In genomic region chr2:95389256-95390119, GRCh38 we compare ENCODE assay signal across 8 cellular contexts. TPM values are rescaled to one million over a fixed set of nuclear protein-coding genes. Genes with fewer than 3 reads are reported as not detected.
DNase-seq lines count a peak whose midpoint lies in the region; ATAC-seq, FAIRE-seq and TF ChIP-seq lines count a peak whose summit lies in the region.

No MANE protein-coding gene starts in this region.

- DNase-seq in ELR (ENCODE audit: low read depth) = peak; percentile 72
- DNase-seq in H9 = peak; percentile 86
- DNase-seq in NCI-H345 (lab: John Stamatoyannopoulos, UW) = peak; percentile 32
- peak; percentile 34 for DNase-seq in activated T-cell treated with anti-CD3 and anti-CD28 coated beads, Interleukin-2, amount 50 U/mL, for 1 hour
- DNase-seq in foreskin keratinocyte = peak; percentile 5 to 32
- DNase-seq in neuronal stem cell (ENCODE audit: low spot score) = peak; percentile 62
- peak; percentile 89 for DNase-seq in urothelium cell line (ENCODE audit: low spot score)

- H4K5ac ChIP-seq in H9 (ENCODE audit: insufficient read length, low read depth, low read length) = no peak overlapping the region

- no peak overlapping the region for H2BK15ac ChIP-seq in H9 (ENCODE audit: low read depth, low read length)
- peak overlapping the region; percentile 17 for H2BK15ac ChIP-seq in neuronal stem cell (ENCODE audit: low read length)

- H3K14ac ChIP-seq in H9 (ENCODE audit: insufficient read depth, low read length) (no peak overlapping the region; the same call in 1 of the 2 replicates), neuronal stem cell (ENCODE audit: low read length) (no peak overlapping the region)

- H3K9ac ChIP-seq in H9 (ENCODE audit: extremely low read depth, insufficient read length, low read length) (no peak overlapping the region), neuronal stem cell (ENCODE audit: low read depth, low read length, poor library complexity) (no peak overlapping the region)

- H3K4ac ChIP-seq in H9 (ENCODE audit: low read depth, low read length) = no peak overlapping the region
- H3K4ac ChIP-seq in neuronal stem cell (ENCODE audit: low read length) = no peak overlapping the region

- H2AFZ ChIP-seq in H9 (ENCODE audit: low read length) (no peak overlapping the region), neuronal stem cell (ENCODE audit: low read length) (peak overlapping the region; percentile 88)

- H4K8ac ChIP-seq in H9 (replicated peaks; ENCODE audit: insufficient read length, low read depth, low read length) = no peak overlapping the region
- H4K8ac ChIP-seq in neuronal stem cell (ENCODE audit: low read depth, low read length) = no peak overlapping the region

- H3K4me3 Mint-ChIP-seq in H9 = no peak overlapping the region

- no peak overlapping the region for H3T11ph ChIP-seq in H9 (ENCODE audit: low read length)

- H3K4me1 Mint-ChIP-seq in H9 = peaks cover 2 to 6% of the 10 kb centered on the region in 2 experiments; a peak in 2 of 4 replicates

- H3K9me3 ChIP-seq in H9 (ENCODE audit: control insufficient read depth, low read depth, low read length) (no peaks in the 10 kb centered on the region), neuronal stem cell (replicated peaks in 1 of 2; ENCODE audit: control insufficient read depth in 2 of 2, insufficient read depth in 1 of 2, low read depth in 1 of 2, low read length in 2 of 2) (no peaks in the 10 kb centered on the region)

- no peaks in the 10 kb centered on the region for H4K20me1 ChIP-seq in H9 (ENCODE audit: control insufficient read depth, insufficient read depth, insufficient read length)

- peaks cover 38% of the 10 kb centered on the region for H3K27me3 Mint-ChIP-seq in H9 (ENCODE audit: low read depth)

- H3K79me2 ChIP-seq in H9 (ENCODE audit: insufficient read depth, low read length) = no peaks in the 10 kb centered on the region

- no peaks in the 10 kb centered on the region for H3K9me3 Mint-ChIP-seq in H9

- no CpG with 5 or more reads among the region's 44 CpGs for WGBS in H9 (ENCODE audit: extremely low coverage, insufficient read length, low lambda C conversion rate)
- WGBS in neuronal stem cell (ENCODE audit: extremely low coverage in 2 of 2, insufficient read length in 2 of 2, insufficient replicate concordance in 1 of 2), 2 donors = no CpG with 5 or more reads among the region's 44 CpGs

- H2BK5ac ChIP-seq in H9 (ENCODE audit: insufficient read length, low read length) (no peak overlapping the region), neuronal stem cell (ENCODE audit: low read length) (peak overlapping the region; percentile 30)

- no peaks in the 10 kb centered on the region for H3K27me3 ChIP-seq in H9 (ENCODE audit: insufficient read depth, low read length)
- H3K27me3 ChIP-seq in foreskin keratinocyte = no peaks in the 10 kb centered on the region
- H3K27me3 ChIP-seq in neuronal stem cell (ENCODE audit: control insufficient read depth in 3 of 3, insufficient read depth in 3 of 3, low read depth in 1 of 3, low read length in 3 of 3) = no peaks in the 10 kb centered on the region

- H2AK5ac ChIP-seq in H9 (ENCODE audit: insufficient read length, low read length) = no peak overlapping the region
- peak overlapping the region; percentile 53 for H2AK5ac ChIP-seq in neuronal stem cell (ENCODE audit: low read depth, low read length)

- no peak overlapping the region for H3K4me3 ChIP-seq in neuronal stem cell (ENCODE audit: low read length in 2 of 2)

- no peaks in the 10 kb centered on the region for H3K36me3 ChIP-seq in neuronal stem cell (replicated peaks in 1 of 2; ENCODE audit: control insufficient read depth in 2 of 2, insufficient read depth in 2 of 2, low read length in 2 of 2)

- H3K23me2 ChIP-seq in H9 (ENCODE audit: insufficient read length, low read depth, low read length, poor library complexity, severe bottlenecking) = no peaks in the 10 kb centered on the region

- H3K27ac ChIP-seq in H9 (ENCODE audit: insufficient read length, low read depth, low read length) (no peak overlapping the region), foreskin keratinocyte (no peak overlapping the region), neuronal stem cell (replicated peaks; ENCODE audit: low read length) (no peak overlapping the region)

- H3K18ac ChIP-seq in H9 (ENCODE audit: insufficient read length, low read depth, low read length) (no peak overlapping the region), neuronal stem cell (ENCODE audit: low read length) (peak overlapping the region; percentile 73)

- H3K56ac ChIP-seq in H9 (ENCODE audit: insufficient read length, low read depth, low read length) = no peak overlapping the region

- H3K4me2 ChIP-seq in H9 (ENCODE audit: insufficient read depth, insufficient read length, low read length) (no peak overlapping the region), neuronal stem cell (ENCODE audit: insufficient read depth, low read length, poor library complexity, severe bottlenecking) (no peak overlapping the region)

- ATAC-seq in foreskin keratinocyte = peak; percentile 78
- no peak for ATAC-seq in GM21360 (IDR thresholded peaks at IDR 0.05; ENCODE audit: unreplicated experiment)

- peak; percentile 98 for TF ChIP-seq CTCF in H9 (conservative IDR thresholded peaks at IDR 0.05)
- peak; percentile 95 for TF ChIP-seq CTCF in foreskin keratinocyte (conservative IDR thresholded peaks at IDR 0.05)

- FAIRE-seq in urothelium cell line (lab: Jason Lieb, UNC) = no peak

- H3K79me1 ChIP-seq in H9 (ENCODE audit: insufficient read depth, low read depth, low read length, poor library complexity, severe bottlenecking) (no peaks in the 10 kb centered on the region), neuronal stem cell (ENCODE audit: low read depth, low read length) (no peaks in the 10 kb centered on the region)

- H2BK12ac ChIP-seq in H9 (ENCODE audit: insufficient read length, low read depth, low read length) = no peak overlapping the region
- no peak overlapping the region for H2BK12ac ChIP-seq in neuronal stem cell (ENCODE audit: low read length)

- H2BK120ac ChIP-seq in H9 (ENCODE audit: low read depth, low read length, poor library complexity, severe bottlenecking) = no peak overlapping the region
- H2BK120ac ChIP-seq in neuronal stem cell (ENCODE audit: low read depth, low read length) = peak overlapping the region; percentile 90

- H4K91ac ChIP-seq in H9 (ENCODE audit: insufficient read length, low read depth, low read length) (no peak overlapping the region), neuronal stem cell (ENCODE audit: low read depth, low read length, poor library complexity) (no peak overlapping the region)

- H3K4me1 ChIP-seq in H9 (ENCODE audit: insufficient read depth, low read length) (no peaks in the 10 kb centered on the region), foreskin keratinocyte (no peaks in the 10 kb centered on the region), neuronal stem cell (ENCODE audit: control insufficient read depth in 2 of 2, insufficient read depth in 1 of 2, low read depth in 1 of 2, low read length in 2 of 2) (peaks cover 5 to 6% of the 10 kb centered on the region in 2 donors)

- H3K36me3 Mint-ChIP-seq in H9 (ENCODE audit: insufficient read depth in 1 of 3, low read depth in 3 of 3) = no peaks in the 10 kb centered on the region

- H3K23ac ChIP-seq in H9 (ENCODE audit: insufficient read length, low read depth, low read length) (no peak overlapping the region), neuronal stem cell (ENCODE audit: low read depth, low read length, poor library complexity) (peak overlapping the region; percentile 44)

- H2BK20ac ChIP-seq in H9 (ENCODE audit: low read depth, low read length, poor library complexity, severe bottlenecking) = no peak overlapping the region

- H3K27ac Mint-ChIP-seq in H9 = no peak overlapping the region

RNA-seq across cellular contexts. Expression of gene FAHD2A, which starts 13.0 kb away (rescaled TPM):
- 36.9 and 39.8 TPM in 2 replicates for total RNA-seq in H9 (2021)
- total RNA-seq in foreskin keratinocyte = 41.1 and 45.3 TPM in 2 replicates
- polyA plus RNA-seq in foreskin keratinocyte = 49.2 and 52.3 TPM in 2 replicates
- polyA plus RNA-seq in neuronal stem cell (2013, experiment 1 of 2) = 19.9 TPM
- 18.9 TPM for polyA plus RNA-seq in neuronal stem cell (2013, experiment 2 of 2)

Comparison
In these comparisons a context has a peak if more than half of its experiments do, and no peak if none do; other contexts are left out.
1. DNase-seq: peak in every context shown above with its lines; median percentile 89 in urothelium cell line; 86 in H9; 72 in ELR; 62 in neuronal stem cell; 34 in activated T-cell treated with anti-CD3 and anti-CD28 coated beads, Interleukin-2, amount 50 U/mL, for 1 hour; 32 in NCI-H345; 18 in foreskin keratinocyte.